1 cellular context compared by ENCODE assay signal in genomic region chr17:41985919-41986318, GRCh38.
TF ChIP-seq lines count a peak whose summit lies in the region.

No MANE protein-coding gene starts in this region.

TF ChIP-seq in HepG2, 621 proteins besides CTCF, POLR2A, EP300 and RAD21:
- no peak for TF ChIP-seq SMC3 (IDR thresholded peaks at IDR 0.05; ENCODE audit: low read length)
- TF ChIP-seq PCBP2 (optimal IDR thresholded peaks at IDR 0.05; ENCODE audit: low read depth, low read length, poor library complexity, severe bottlenecking), result no peak
- TF ChIP-seq ZNF180 (CRISPR knock-in tag; IDR thresholded peaks at IDR 0.05; ENCODE audit: borderline replicate concordance, low read depth), result no peak
- no peak for TF ChIP-seq KDM2A (CRISPR knock-in tag; IDR thresholded peaks at IDR 0.05; ENCODE audit: borderline replicate concordance, low read depth)
- no peak for TF ChIP-seq MIXL1 (CRISPR knock-in tag; IDR thresholded peaks at IDR 0.05)
- TF ChIP-seq, protein P1, sequence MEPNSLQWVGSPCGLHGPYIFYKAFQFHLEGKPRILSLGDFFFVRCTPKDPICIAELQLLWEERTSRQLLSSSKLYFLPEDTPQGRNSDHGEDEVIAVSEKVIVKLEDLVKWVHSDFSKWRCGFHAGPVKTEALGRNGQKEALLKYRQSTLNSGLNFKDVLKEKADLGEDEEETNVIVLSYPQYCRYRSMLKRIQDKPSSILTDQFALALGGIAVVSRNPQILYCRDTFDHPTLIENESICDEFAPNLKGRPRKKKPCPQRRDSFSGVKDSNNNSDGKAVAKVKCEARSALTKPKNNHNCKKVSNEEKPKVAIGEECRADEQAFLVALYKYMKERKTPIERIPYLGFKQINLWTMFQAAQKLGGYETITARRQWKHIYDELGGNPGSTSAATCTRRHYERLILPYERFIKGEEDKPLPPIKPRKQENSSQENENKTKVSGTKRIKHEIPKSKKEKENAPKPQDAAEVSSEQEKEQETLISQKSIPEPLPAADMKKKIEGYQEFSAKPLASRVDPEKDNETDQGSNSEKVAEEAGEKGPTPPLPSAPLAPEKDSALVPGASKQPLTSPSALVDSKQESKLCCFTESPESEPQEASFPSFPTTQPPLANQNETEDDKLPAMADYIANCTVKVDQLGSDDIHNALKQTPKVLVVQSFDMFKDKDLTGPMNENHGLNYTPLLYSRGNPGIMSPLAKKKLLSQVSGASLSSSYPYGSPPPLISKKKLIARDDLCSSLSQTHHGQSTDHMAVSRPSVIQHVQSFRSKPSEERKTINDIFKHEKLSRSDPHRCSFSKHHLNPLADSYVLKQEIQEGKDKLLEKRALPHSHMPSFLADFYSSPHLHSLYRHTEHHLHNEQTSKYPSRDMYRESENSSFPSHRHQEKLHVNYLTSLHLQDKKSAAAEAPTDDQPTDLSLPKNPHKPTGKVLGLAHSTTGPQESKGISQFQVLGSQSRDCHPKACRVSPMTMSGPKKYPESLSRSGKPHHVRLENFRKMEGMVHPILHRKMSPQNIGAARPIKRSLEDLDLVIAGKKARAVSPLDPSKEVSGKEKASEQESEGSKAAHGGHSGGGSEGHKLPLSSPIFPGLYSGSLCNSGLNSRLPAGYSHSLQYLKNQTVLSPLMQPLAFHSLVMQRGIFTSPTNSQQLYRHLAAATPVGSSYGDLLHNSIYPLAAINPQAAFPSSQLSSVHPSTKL (CRISPR knock-in tag; IDR thresholded peaks at IDR 0.05), result no peak
- no peak for TF ChIP-seq PHB2 (IDR thresholded peaks at IDR 0.05; ENCODE audit: partially characterized antibody)
- no peak for TF ChIP-seq FOXP4 (CRISPR knock-in tag; IDR thresholded peaks at IDR 0.05)
- TF ChIP-seq HINFP (CRISPR knock-in tag; IDR thresholded peaks at IDR 0.05; ENCODE audit: low read depth), result no peak
- no peak for TF ChIP-seq ZNF598 (CRISPR knock-in tag; IDR thresholded peaks at IDR 0.05; ENCODE audit: borderline replicate concordance)
- no peak for TF ChIP-seq BCLAF1 (IDR thresholded peaks at IDR 0.05)
- no peak for TF ChIP-seq ASH2L (IDR thresholded peaks at IDR 0.05; ENCODE audit: insufficient read length, low read depth, low read length)
- TF ChIP-seq POGZ (CRISPR knock-in tag; IDR thresholded peaks at IDR 0.05), result no peak
